ENCODE assay signal across 2 cellular contexts in the genomic region with DNA sequence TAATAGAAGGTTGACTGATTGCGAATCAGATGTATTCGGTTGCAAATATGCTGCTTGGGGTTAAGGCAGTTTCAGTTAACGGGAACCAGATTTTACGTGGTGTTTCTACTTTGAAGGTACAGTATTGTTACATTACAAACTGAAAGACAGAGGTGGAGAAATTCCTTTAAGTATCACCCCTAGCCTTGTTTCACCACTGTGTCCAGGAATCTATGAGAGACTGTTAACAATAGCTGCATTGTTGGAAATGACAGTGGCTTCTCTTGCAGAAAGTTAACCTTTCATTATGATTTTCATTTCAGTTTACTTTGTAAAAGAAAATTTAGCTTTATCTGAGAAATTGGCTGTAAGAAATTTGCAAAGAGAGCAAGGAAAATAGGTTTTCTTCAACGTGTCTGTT.
A peak's percentile ranks its signal among the peaks of the same experiment; 100 is the strongest.
TF ChIP-seq lines count a peak whose summit lies in the region.

No MANE protein-coding gene starts in this region.

TF ChIP-seq in HepG2, 621 proteins besides CTCF, POLR2A, EP300 and RAD21:
- no peak for TF ChIP-seq RCOR2 (CRISPR knock-in tag; IDR thresholded peaks at IDR 0.05)
- TF ChIP-seq SMC3 (IDR thresholded peaks at IDR 0.05; ENCODE audit: low read length), result no peak
- TF ChIP-seq SOX5 (CRISPR knock-in tag; IDR thresholded peaks at IDR 0.05; ENCODE audit: borderline replicate concordance), result peak; percentile 24; the same call in 1 of the 2 replicates
- no peak for TF ChIP-seq SOX13 (IDR thresholded peaks at IDR 0.05)
- TF ChIP-seq SOX13 (CRISPR knock-in tag; conservative IDR thresholded peaks at IDR 0.05 in 1 of 2, IDR thresholded peaks at IDR 0.05 in 1 of 2), result peak in 1 of 2 experiments; percentile 73; a peak in 2 of 4 replicates
- TF ChIP-seq GTF2F1 (IDR thresholded peaks at IDR 0.05; ENCODE audit: low read length), result no peak
- no peak for TF ChIP-seq ZBTB38 (CRISPR knock-in tag; IDR thresholded peaks at IDR 0.05)
- TF ChIP-seq MEIS2 (CRISPR knock-in tag; IDR thresholded peaks at IDR 0.05), result no peak
TF ChIP-seq in HepG2: peak in this region for 2.

TF ChIP-seq in H1, 55 proteins besides CTCF, POLR2A, EP300 and RAD21:
- TF ChIP-seq MAX (IDR thresholded peaks at IDR 0.05), result no peak
- no peak for TF ChIP-seq FOSL1 (IDR thresholded peaks at IDR 0.05; ENCODE audit: insufficient read depth, low read depth, low read length)
- TF ChIP-seq CTBP2 (IDR thresholded peaks at IDR 0.05; ENCODE audit: borderline replicate concordance, insufficient read depth, insufficient read length, low read length), result no peak
- TF ChIP-seq TAF7 (optimal IDR thresholded peaks at IDR 0.05; ENCODE audit: borderline replicate concordance, low read depth, low read length), result no peak
- no peak for TF ChIP-seq KDM4A (IDR thresholded peaks at IDR 0.05; ENCODE audit: low read depth, low read length, severe bottlenecking)
- TF ChIP-seq CREB1 (IDR thresholded peaks at IDR 0.05), result no peak
- TF ChIP-seq KDM5A (IDR thresholded peaks at IDR 0.05; ENCODE audit: low read length), result no peak
- no peak for TF ChIP-seq POU5F1 (IDR thresholded peaks at IDR 0.05; ENCODE audit: low read depth, low read length)
- no peak for TF ChIP-seq SUZ12 (IDR thresholded peaks at IDR 0.05; ENCODE audit: low read length)
- no peak for TF ChIP-seq ASH2L (IDR thresholded peaks at IDR 0.05; ENCODE audit: low read length)
- TF ChIP-seq JUND (IDR thresholded peaks at IDR 0.05; ENCODE audit: low read length), result no peak
